In genomic region chr15:62618432-62618831, GRCh38 we compare ENCODE assay signal across 14 cellular contexts.
DNase-seq lines count a peak whose midpoint lies in the region; ATAC-seq and TF ChIP-seq lines count a peak whose summit lies in the region.
"Had no signal": no experiment of that assay in that cellular context is flagged by ENCODE, and none has a peak within 500 bp of the region (broad histone marks: within the 10 kb centered on the region; RNA-seq: fewer than 3 reads in every experiment).

No MANE protein-coding gene starts in this region.

- ATAC-seq in esophagus mucosa (peak; percentile 64), GM21423 (IDR thresholded peaks at IDR 0.05; ENCODE audit: unreplicated experiment) (no peak), HG03520 (IDR thresholded peaks at IDR 0.05; ENCODE audit: unreplicated experiment) (no peak)
- ATAC-seq: activated CD4-positive, alpha-beta T cell treated with anti-CD3 and anti-CD28 coated beads for 36 hours had no signal

- H3K27me3 ChIP-seq in adrenal gland: no peaks in the 10 kb centered on the region

- TF ChIP-seq POLR2A in adrenal gland (IDR thresholded peaks at IDR 0.05): no peak

- TF ChIP-seq CTCF in adrenal gland (IDR thresholded peaks at IDR 0.05): peak in 1 of 6 experiments; percentile 7

- H3K4me3 ChIP-seq in adrenal gland: no peak overlapping the region

- no peaks in the 10 kb centered on the region for H3K36me3 ChIP-seq in adrenal gland (replicated peaks in 1 of 2)

- 87 to 97% (median 89%) methylated on average over 2 of the region's 2 CpGs for whole genome bisulfite sequencing in adrenal gland, 4 donors

- H3K9me3 ChIP-seq in adrenal gland (replicated peaks in 1 of 3): no peaks in the 10 kb centered on the region
- H3K9me3 ChIP-seq: Caco-2 had no signal

- DNase-seq in Caki2 (ENCODE audit: low read depth) (peak; percentile 42), RKO (ENCODE audit: low spot score) (peak; percentile 82), renal cortical epithelial cell (ENCODE audit: low read depth) (peak; percentile 83), LoVo (ENCODE audit: low spot score) (no peak), adrenal gland (no peak)
- DNase-seq: activated CD4-positive, alpha-beta T cell treated with anti-CD3 and anti-CD28 coated beads for 36 hours; activated gamma-delta T cell; Caco-2; naive B cell; SHP77 had no signal

- intact Hi-C loops in adrenal gland (cut with DNase I): no loop called here

- no peak overlapping the region for H3K27ac ChIP-seq in adrenal gland
- H3K27ac ChIP-seq: KMS-11 had no signal

- no peaks in the 10 kb centered on the region for H3K4me1 ChIP-seq in adrenal gland (replicated peaks in 1 of 2)

- in situ Hi-C loops in Caki2 (cut with HindIII; ENCODE audit: low pct_unique_long_range_greater_than_20kb, low sequenced_read_pairs): no loop called here

Comparison
In these comparisons a context has a peak if more than half of its experiments do, and no peak if none do; other contexts are left out.
1. DNase-seq: peak in Caki2 (single experiment), RKO (single experiment) and renal cortical epithelial cell (single experiment); none in LoVo (single experiment) and adrenal gland (0 of 7).